In the genomic region with DNA sequence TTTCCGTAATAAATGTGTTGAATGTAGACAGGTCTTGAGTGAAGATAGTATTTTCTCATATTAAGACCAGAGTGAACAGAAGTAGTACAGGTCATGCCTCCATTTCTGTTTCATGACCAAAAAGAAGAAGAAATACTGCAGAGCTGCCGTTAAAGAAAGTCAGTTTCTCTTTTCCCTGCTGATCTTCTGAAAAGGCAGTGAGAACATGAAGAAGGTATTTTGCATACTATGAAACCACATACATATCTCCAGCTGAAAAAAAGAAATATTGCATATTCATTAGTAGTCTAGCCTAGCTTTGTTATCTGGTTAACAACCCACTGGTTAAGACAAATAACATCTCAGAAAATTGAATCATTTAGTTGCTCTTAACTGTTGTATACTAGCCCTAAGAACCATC, we compare ENCODE assay signal across 12 cellular contexts.
A peak's percentile ranks its signal among the peaks of the same experiment; 100 is the strongest.
DNase-seq lines count a peak whose midpoint lies in the region; ATAC-seq and TF ChIP-seq lines count a peak whose summit lies in the region.
"Had no signal": no experiment of that assay in that cellular context is flagged by ENCODE, and none has a peak within 500 bp of the region (broad histone marks: within the 10 kb centered on the region; RNA-seq: fewer than 3 reads in every experiment).

No MANE protein-coding gene starts in this region.

- no peak overlapping the region for H2BK5ac ChIP-seq in neuronal stem cell (ENCODE audit: low read length)

- H3K4me2 ChIP-seq in neuronal stem cell (ENCODE audit: insufficient read depth, low read length, poor library complexity, severe bottlenecking): no peak overlapping the region

- no peak overlapping the region for H2AK5ac ChIP-seq in neuronal stem cell (ENCODE audit: low read depth, low read length)

- no peak overlapping the region for H4K8ac ChIP-seq in neuronal stem cell (ENCODE audit: low read depth, low read length)

- peaks cover 0 to 3% of the 10 kb centered on the region in 2 donors for H3K4me1 ChIP-seq in neuronal stem cell (ENCODE audit: control insufficient read depth in 2 of 2, insufficient read depth in 1 of 2, low read depth in 1 of 2, low read length in 2 of 2)
- H3K4me1 ChIP-seq: testis had no signal

- H3K36me3 ChIP-seq in neuronal stem cell (replicated peaks in 1 of 2; ENCODE audit: control insufficient read depth in 2 of 2, insufficient read depth in 2 of 2, low read length in 2 of 2): peaks cover 0 to 9% of the 10 kb centered on the region in 2 donors

- no peak overlapping the region for H2BK120ac ChIP-seq in neuronal stem cell (ENCODE audit: low read depth, low read length)

- DNase-seq in GM10266 (ENCODE audit: extremely low spot score) (peak; percentile 20), ecto neural progenitor cell (ENCODE audit: low spot score) (no peak), neuronal stem cell (ENCODE audit: low spot score) (no peak), NCI-H82 treated with DMSO at 0.1 percent for 48 hours (lab: John Stamatoyannopoulos, UW; ENCODE audit: unreplicated experiment) (no peak), NCI-H524 treated with DMSO at 0.1 percent for 48 hours (lab: John Stamatoyannopoulos, UW) (no peak)
- DNase-seq: amygdala; foreskin melanocyte; naive thymus-derived CD4-positive, alpha-beta T cell; testis had no signal

- H3K18ac ChIP-seq in neuronal stem cell (ENCODE audit: low read length): no peak overlapping the region

- no peak overlapping the region for H2AFZ ChIP-seq in neuronal stem cell (ENCODE audit: low read length)

- no peaks in the 10 kb centered on the region for H3K79me1 ChIP-seq in neuronal stem cell (ENCODE audit: low read depth, low read length)

- H2BK15ac ChIP-seq in neuronal stem cell (ENCODE audit: low read length): no peak overlapping the region

- H4K91ac ChIP-seq in neuronal stem cell (ENCODE audit: low read depth, low read length, poor library complexity): no peak overlapping the region

- H3K23ac ChIP-seq in neuronal stem cell (ENCODE audit: low read depth, low read length, poor library complexity): no peak overlapping the region

- no peak overlapping the region for H3K4me3 ChIP-seq in neuronal stem cell (ENCODE audit: low read length in 2 of 2)
- H3K4me3 ChIP-seq: testis had no signal

- H3K4ac ChIP-seq in neuronal stem cell (ENCODE audit: low read length): no peak overlapping the region

- no peak overlapping the region for H3K27ac ChIP-seq in neuronal stem cell (replicated peaks; ENCODE audit: low read length)
- H3K27ac ChIP-seq: testis had no signal

- no peak overlapping the region for H3K9ac ChIP-seq in neuronal stem cell (ENCODE audit: low read depth, low read length, poor library complexity)

- no peaks in the 10 kb centered on the region for H3K9me3 ChIP-seq in neuronal stem cell (replicated peaks in 1 of 2; ENCODE audit: control insufficient read depth in 2 of 2, insufficient read depth in 1 of 2, low read depth in 1 of 2, low read length in 2 of 2)
- H3K9me3 ChIP-seq: testis had no signal

- TF ChIP-seq CTCF in GM10266 (IDR thresholded peaks at IDR 0.05; ENCODE audit: control insufficient read depth, insufficient read depth, low read depth, missing control alignments): no peak

- H3K27me3 ChIP-seq in neuronal stem cell (ENCODE audit: control insufficient read depth in 3 of 3, insufficient read depth in 3 of 3, low read depth in 1 of 3, low read length in 3 of 3): no peaks in the 10 kb centered on the region
- H3K27me3 ChIP-seq: testis had no signal

- no peak overlapping the region for H2BK12ac ChIP-seq in neuronal stem cell (ENCODE audit: low read length)

- ATAC-seq in GM19324 (IDR thresholded peaks at IDR 0.05; ENCODE audit: low FRiP score, unreplicated experiment) (peak; percentile 78), HG02623 (IDR thresholded peaks at IDR 0.05; ENCODE audit: unreplicated experiment) (peak; percentile 73), HG03442 (IDR thresholded peaks at IDR 0.05; ENCODE audit: unreplicated experiment) (peak; percentile 66)
- ATAC-seq: naive thymus-derived CD4-positive, alpha-beta T cell had no signal

- WGBS in neuronal stem cell (ENCODE audit: extremely low coverage in 2 of 2, insufficient read length in 2 of 2, insufficient replicate concordance in 1 of 2), 2 donors: no CpG with 5 or more reads among the region's 2 CpGs

- no peak overlapping the region for H3K14ac ChIP-seq in neuronal stem cell (ENCODE audit: low read length)
